In the genomic region with DNA sequence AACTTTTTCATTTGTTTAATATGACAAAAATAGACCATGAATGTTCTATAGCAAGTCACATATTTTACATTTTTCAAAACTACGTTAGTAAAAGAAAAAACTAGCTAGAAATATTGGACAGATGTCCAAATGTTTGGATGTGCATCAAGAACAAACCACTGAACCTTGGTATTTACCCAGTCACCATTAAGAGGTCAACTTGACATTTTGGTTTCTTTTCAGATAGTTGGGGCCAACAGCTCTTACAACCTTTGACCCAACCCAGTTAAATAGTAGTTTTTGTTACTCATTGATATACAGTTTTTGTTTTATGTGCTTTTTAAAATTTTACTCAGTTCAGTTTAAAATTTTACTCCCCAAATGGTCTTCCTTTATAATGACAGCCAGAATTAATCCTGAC, we compare ENCODE assay signal across 22 cellular contexts.
"Had no signal": no experiment of that assay in that cellular context is flagged by ENCODE, and none has a peak within 500 bp of the region (broad histone marks: within the 10 kb centered on the region; RNA-seq: fewer than 3 reads in every experiment).

No MANE protein-coding gene starts in this region.

- H3K4me3 ChIP-seq: SJCRH30 had no signal

- ATAC-seq: Panc1, PC-3, SK-N-SH treated with all-trans-retinoic acid at 6 μM for 48 hours had no signal

- H3K27me3 ChIP-seq: SJCRH30 had no signal

- H3K9me3 ChIP-seq: SJCRH30 had no signal

- DNase-seq: KBM-7, MV-4-11, NCI-H1048, NCI-H1105, NCI-H1436 treated with DMSO at 0.1 percent for 48 hours, NCI-H1694 treated with DMSO at 0.1 percent for 48 hours, NCI-H1930, NCI-H2081, NCI-H2171, NCI-H226, NCI-H446, NCI-H510A, NCI-H524 treated with DMSO at 0.1 percent for 48 hours, NCI-H774, PC-3, SHP77 treated with DMSO at 0.1 percent for 48 hours, SJCRH30 had no signal

- H3K27ac ChIP-seq: HL-60, RWPE1, SJCRH30 had no signal

- H3K36me3 ChIP-seq: SJCRH30 had no signal

- FAIRE-seq: HTR-8/SVneo had no signal
